Comparison of ENCODE assay signal across 14 cellular contexts in genomic region chr2:105800953-105801635, GRCh38. TPM values are rescaled to one million over a fixed set of nuclear protein-coding genes. Genes with fewer than 3 reads are reported as not detected.
DNase-seq lines count a peak whose midpoint lies in the region; ATAC-seq and TF ChIP-seq lines count a peak whose summit lies in the region.
"Had no signal": no experiment of that assay in that cellular context is flagged by ENCODE, and none has a peak within 500 bp of the region (broad histone marks: within the 10 kb centered on the region; RNA-seq: fewer than 3 reads in every experiment).

No MANE protein-coding gene starts in this region.

- H3K27ac ChIP-seq in OCI-LY7 (ENCODE audit: low read depth, low read length, poor library complexity, severe bottlenecking) (peak overlapping the region; percentile 32), stomach (peak overlapping the region in 3 of 5 donors; percentile 20 to 68 (median 26)), gastrocnemius medialis (no peak overlapping the region)
- H3K27ac ChIP-seq in effector memory CD4-positive, alpha-beta T cell (ENCODE audit: insufficient read depth, low read length, poor library complexity, severe bottlenecking), result peak overlapping the region; percentile 75
- H3K27ac ChIP-seq: VCaP had no signal

- TF ChIP-seq CTCF in OCI-LY7 (conservative IDR thresholded peaks at IDR 0.05; ENCODE audit: low read length) (no peak), stomach (IDR thresholded peaks at IDR 0.05) (no peak), gastrocnemius medialis (IDR thresholded peaks at IDR 0.05 in 4 of 5, conservative IDR thresholded peaks at IDR 0.05 in 1 of 5) (no peak)

- H3K4me1 Mint-ChIP-seq in activated T-cell treated with anti-CD3 and anti-CD28 coated beads, Interleukin-2, amount 50 U/mL, for 72 hours (ENCODE audit: low read depth), result peaks cover 100% of the 10 kb centered on the region

- 64 to 69% (median 66%) methylated on average over 13 of the region's 13 CpGs for WGBS in stomach, 5 donors

- CTCF ChIA-PET in OCI-LY7 (lab: Charles Lee; ENCODE audit: unreplicated experiment), result no interaction called here

- intact Hi-C loops in OCI-LY7 (cut with micrococcal nuclease; ENCODE audit: unreplicated experiment), result no loop called here
- intact Hi-C loops in stomach (cut with DNase I; ENCODE audit: low total_unique reads), result no loop called here
- intact Hi-C loops in gastrocnemius medialis (cut with DNase I; ENCODE audit: low total_unique reads), result no loop called here

- H3K4me1 ChIP-seq in OCI-LY7 (ENCODE audit: insufficient read depth, low read length, poor library complexity, severe bottlenecking) (peaks cover 84% of the 10 kb centered on the region), stomach (peaks cover 38 to 91% (median 65%) of the 10 kb centered on the region in 4 donors), gastrocnemius medialis (peaks cover 60 to 83% of the 10 kb centered on the region in 2 donors)
- peaks cover 81% of the 10 kb centered on the region for H3K4me1 ChIP-seq in effector memory CD4-positive, alpha-beta T cell (ENCODE audit: control insufficient read depth, insufficient read depth, low read length, poor library complexity, severe bottlenecking)

- ATAC-seq in activated T-cell treated with anti-CD3 and anti-CD28 coated beads, Interleukin-2, amount 50 U/mL, for 72 hours (replicated peaks in 1 of 2), result no peak
- ATAC-seq in gastrocnemius medialis (no peak), HG02610 (IDR thresholded peaks at IDR 0.05; ENCODE audit: unreplicated experiment) (no peak)

- H3K4me3 ChIP-seq in OCI-LY7 (ENCODE audit: low read depth, low read length, poor library complexity, severe bottlenecking) (no peak overlapping the region), stomach (no peak overlapping the region), gastrocnemius medialis (no peak overlapping the region)
- H3K4me3 ChIP-seq in effector memory CD4-positive, alpha-beta T cell (ENCODE audit: insufficient read depth, low read depth, low read length, poor library complexity, severe bottlenecking), result no peak overlapping the region
- H3K4me3 ChIP-seq: skin epidermis had no signal

- H4K20me1 ChIP-seq in OCI-LY7 (ENCODE audit: insufficient read depth, low read length), result no peaks in the 10 kb centered on the region

- no peak overlapping the region; the same call in 1 of the 2 replicates for H2AFZ ChIP-seq in OCI-LY7 (ENCODE audit: low read length)

- H3K4me2 ChIP-seq in OCI-LY7 (ENCODE audit: low read length), result peak overlapping the region; percentile 53

- peaks cover 44% of the 10 kb centered on the region; the same call in 1 of the 2 replicates for H3K79me2 ChIP-seq in OCI-LY7 (ENCODE audit: insufficient read depth, low read depth, low read length)

- H3K27ac Mint-ChIP-seq in activated T-cell treated with anti-CD3 and anti-CD28 coated beads, Interleukin-2, amount 50 U/mL, for 72 hours, result peak overlapping the region; percentile 97

- POLR2A ChIA-PET in OCI-LY7 (lab: Charles Lee), result interaction anchor here (2.4 kb wide), 1 partner anchor 54 kb away, joined by 11 read pairs; no protein-coding TSS in a partner anchor

- in situ Hi-C loops in gastrocnemius medialis (cut with MboI; ENCODE audit: low sequenced_read_pairs in 4 of 4), result no loop called here

- H3K9me3 ChIP-seq in OCI-LY7 (ENCODE audit: low read length), result peaks cover 5% of the 10 kb centered on the region; the same call in 1 of the 2 replicates
- H3K9me3 ChIP-seq in effector memory CD4-positive, alpha-beta T cell (ENCODE audit: control insufficient read depth, low read length), result no peaks in the 10 kb centered on the region
- H3K9me3 ChIP-seq in stomach, result no peaks in the 10 kb centered on the region
- no peaks in the 10 kb centered on the region for H3K9me3 ChIP-seq in gastrocnemius medialis

- no peaks in the 10 kb centered on the region for H3K9me2 ChIP-seq in OCI-LY7 (ENCODE audit: insufficient read depth, low read length)

- H3K36me3 ChIP-seq in OCI-LY7 (ENCODE audit: insufficient read depth, low read length) (no peaks in the 10 kb centered on the region; the same call in 1 of the 2 replicates), stomach (no peaks in the 10 kb centered on the region), gastrocnemius medialis (no peaks in the 10 kb centered on the region)
- H3K36me3 ChIP-seq in effector memory CD4-positive, alpha-beta T cell (ENCODE audit: control insufficient read depth, insufficient read depth, low read length), result no peaks in the 10 kb centered on the region

- TF ChIP-seq POLR2A in stomach (IDR thresholded peaks at IDR 0.05), result no peak
- TF ChIP-seq POLR2A in gastrocnemius medialis (IDR thresholded peaks at IDR 0.05), result no peak

- DNase-seq in activated T-cell treated with anti-CD3 and anti-CD28 coated beads, Interleukin-2, amount 50 U/mL, for 72 hours, result no peak
- DNase-seq in activated T-cell treated with anti-CD3 and anti-CD28 coated beads, Interleukin-2, amount 50 U/mL, for 1 hour, result no peak
- DNase-seq in OCI-LY7 (ENCODE audit: low spot score) (peak; percentile 39), stomach (no peak), gastrocnemius medialis (no peak), NCI-H446 treated with DMSO at 0.1 percent for 48 hours (lab: John Stamatoyannopoulos, UW) (no peak)
- DNase-seq in effector memory CD4-positive, alpha-beta T cell, result no peak
- DNase-seq: kidney glomerular epithelial cell, NCI-H1092, NCI-H510A had no signal

- H3K9me3 Mint-ChIP-seq in activated T-cell treated with anti-CD3 and anti-CD28 coated beads, Interleukin-2, amount 50 U/mL, for 72 hours, result no peaks in the 10 kb centered on the region
- H3K9me3 Mint-ChIP-seq: neural crest cell had no signal

- TF ChIP-seq EP300 in stomach (IDR thresholded peaks at IDR 0.05), result no peak

- H3K4me3 Mint-ChIP-seq in activated T-cell treated with anti-CD3 and anti-CD28 coated beads, Interleukin-2, amount 50 U/mL, for 72 hours, result peak overlapping the region; percentile 75 to 88
- H3K4me3 Mint-ChIP-seq: neural crest cell had no signal

- H3K36me3 Mint-ChIP-seq in activated T-cell treated with anti-CD3 and anti-CD28 coated beads, Interleukin-2, amount 50 U/mL, for 72 hours (ENCODE audit: insufficient read depth in 2 of 2), result peaks cover 7 to 27% of the 10 kb centered on the region in 2 donors

- H3K27me3 ChIP-seq in effector memory CD4-positive, alpha-beta T cell (replicated peaks; ENCODE audit: control insufficient read depth, insufficient read depth, low read length, poor library complexity, severe bottlenecking), result no peaks in the 10 kb centered on the region
- H3K27me3 ChIP-seq in stomach, result no peaks in the 10 kb centered on the region
- H3K27me3 ChIP-seq in gastrocnemius medialis, result no peaks in the 10 kb centered on the region

- H3K27me3 Mint-ChIP-seq in activated T-cell treated with anti-CD3 and anti-CD28 coated beads, Interleukin-2, amount 50 U/mL, for 72 hours (ENCODE audit: low read depth), result no peaks in the 10 kb centered on the region

- no TSS peak for BruUV-seq in OCI-LY7 (replicated peaks; lab: Mats Ljungman, UMichigan)

RNA-seq across cellular contexts. Expression of gene NCK2, which starts 56.4 kb away (rescaled TPM):
- total RNA-seq in activated T-cell treated with anti-CD3 and anti-CD28 coated beads, Interleukin-2, amount 50 U/mL, for 72 hours, result 100 to 1,000 TPM; 159 to 161 TPM
- total RNA-seq in OCI-LY7 (2014; rRNA removed; shearing (Covaris generic)), result 23.4 and 24.7 TPM in 2 replicates
- 33.5 and 34.2 TPM in 2 replicates for total RNA-seq in OCI-LY7 (2022)
- 10 to 100 TPM; 27.0 to 88.9 (median 40.3) TPM for total RNA-seq in stomach
- polyA plus RNA-seq in stomach, result 10 to 100 TPM; 23.1 to 61.6 (median 45.5) TPM
- 10 to 100 TPM; 46.7 to 86.1 (median 57.9) TPM for total RNA-seq in gastrocnemius medialis

Comparison
In these comparisons a context has a peak if more than half of its experiments do, and no peak if none do; other contexts are left out.
1. H3K27ac ChIP-seq: peak in OCI-LY7 (single experiment), effector memory CD4-positive, alpha-beta T cell (single experiment) and stomach (3 of 5); none in gastrocnemius medialis (0 of 4).